1 cellular context compared by ENCODE assay signal in the genomic region with DNA sequence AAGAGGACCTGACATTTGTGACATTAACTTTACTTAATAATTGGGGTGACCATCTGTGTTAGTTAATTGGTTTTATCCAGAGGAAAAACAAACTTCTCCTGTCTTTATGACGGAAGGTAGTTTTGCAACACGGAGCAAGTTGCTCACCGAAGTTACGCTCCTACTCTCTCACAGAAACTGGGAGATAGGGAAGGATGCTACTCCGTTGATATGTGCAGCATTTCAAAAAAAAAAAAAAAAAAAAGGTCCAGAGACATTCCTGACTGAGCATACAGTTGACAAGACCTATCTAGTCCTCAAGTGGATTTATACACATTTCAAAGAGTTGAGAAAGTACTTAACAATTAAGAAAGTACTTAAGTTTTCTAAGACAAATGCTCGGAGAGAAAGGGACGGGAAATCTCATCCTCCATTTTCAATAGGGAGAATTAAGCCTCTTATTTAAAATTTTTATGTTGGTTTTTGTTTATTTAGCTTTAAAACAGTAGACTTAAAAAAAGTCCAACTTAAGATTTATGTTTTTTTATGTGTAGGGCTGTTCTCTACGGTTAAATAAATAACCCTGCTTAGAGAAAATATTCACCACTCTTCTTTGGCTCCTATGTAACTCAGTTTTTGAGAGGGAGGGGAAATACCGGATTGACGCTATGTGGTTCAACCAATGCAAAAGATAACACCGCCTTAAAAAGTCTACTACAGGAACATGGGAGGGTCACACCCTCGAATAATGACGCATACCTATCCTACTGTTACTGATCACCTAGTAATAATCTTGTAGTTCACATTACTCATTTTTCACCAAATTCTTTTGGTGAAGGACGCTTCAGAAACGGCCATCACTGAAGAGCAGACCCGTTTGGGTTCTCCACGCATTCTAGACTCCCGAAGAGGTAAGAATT.
TF ChIP-seq lines count a peak whose summit lies in the region.

Gene FER, plus strand, starts transcription at position 787 of the 899 bp plus-strand sequence. CDS start 50,286 bp downstream, outside the sequence.

TF ChIP-seq in WTC11, 78 proteins besides CTCF, POLR2A, EP300 and RAD21 (continued from another document):
- TF ChIP-seq ERG (CRISPR knock-in tag; IDR thresholded peaks at IDR 0.05): no peak
- TF ChIP-seq CBFB (CRISPR knock-in tag; IDR thresholded peaks at IDR 0.05; ENCODE audit: low read depth): no peak
